In the genomic region with DNA sequence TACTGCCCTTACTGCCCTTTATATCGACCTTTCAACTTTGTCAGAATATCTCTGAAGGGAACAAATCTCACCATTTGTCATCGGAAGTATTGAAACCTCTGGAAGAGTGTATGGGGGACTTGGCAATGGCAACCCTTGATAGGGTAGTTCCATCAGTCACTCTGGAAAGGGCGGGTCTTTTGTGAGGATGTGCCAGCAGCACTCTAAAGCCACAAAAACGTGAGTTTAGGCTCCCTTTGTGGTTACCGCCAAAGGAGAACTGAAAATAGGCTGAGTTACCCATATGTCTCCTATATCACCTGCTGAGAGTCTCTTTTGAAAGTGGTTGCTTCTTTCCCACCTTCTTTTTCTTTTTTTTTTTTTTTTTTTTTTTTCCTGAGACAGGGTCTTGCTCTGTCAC, we compare ENCODE assay signal across 12 cellular contexts.
DNase-seq lines count a peak whose midpoint lies in the region; ATAC-seq lines count a peak whose summit lies in the region.
"Had no signal": no experiment of that assay in that cellular context is flagged by ENCODE, and none has a peak within 500 bp of the region (broad histone marks: within the 10 kb centered on the region; RNA-seq: fewer than 3 reads in every experiment).

No MANE protein-coding gene starts in this region.

- H3K4me1 Mint-ChIP-seq in activated CD8-positive, alpha-beta T cell treated with anti-CD3 and anti-CD28 coated beads, Interleukin-2, amount 10 ng/mL, durations not matched to agents 7 days and 5 days (ENCODE audit: low read depth), result no peaks in the 10 kb centered on the region

- DNase-seq in RPMI8226, result peak; percentile 75
- no peak for DNase-seq in AML-193 (lab: John Stamatoyannopoulos, UW)
- no peak for DNase-seq in NCI-H2029 (lab: John Stamatoyannopoulos, UW)
- DNase-seq in NCI-H2227 treated with DMSO at 0.1 percent for 48 hours (lab: John Stamatoyannopoulos, UW), result no peak
- no peak for DNase-seq in activated CD8-positive, alpha-beta T cell treated with anti-CD3 and anti-CD28 coated beads, Interleukin-2, amount 10 ng/mL, durations not matched to agents 7 days and 5 days
- DNase-seq: body of pancreas; CD8-positive, alpha-beta T cell; heart right ventricle had no signal

- no peak overlapping the region for H3K4me3 Mint-ChIP-seq in activated CD8-positive, alpha-beta T cell treated with anti-CD3 and anti-CD28 coated beads, Interleukin-2, amount 10 ng/mL, durations not matched to agents 7 days and 5 days
- H3K4me3 Mint-ChIP-seq: activated T-helper 1 cell treated with anti-CD3 and anti-CD28 coated beads, Interleukin-12 subunit alpha, Interleukin-12 subunit beta, Interleukin-2, Interleukin-4 antibody, amounts not matched to agents 30 ng/mL and 10 ng/mL and 1 ng/mL, durations not matched to agents 14 hours and 24 hours and 36 hours; CD8-positive, alpha-beta T cell had no signal

- H3K27me3 Mint-ChIP-seq in activated CD8-positive, alpha-beta T cell treated with anti-CD3 and anti-CD28 coated beads, Interleukin-2, amount 10 ng/mL, durations not matched to agents 7 days and 5 days (ENCODE audit: low read depth), result peaks cover 2% of the 10 kb centered on the region

- CTCF ChIA-PET in activated CD8-positive, alpha-beta T cell treated with anti-CD3 and anti-CD28 coated beads, Interleukin-2, amount 10 ng/mL, durations not matched to agents 7 days and 5 days (lab: Charles Lee), result no interaction called here

- no peaks in the 10 kb centered on the region for H3K36me3 Mint-ChIP-seq in activated CD8-positive, alpha-beta T cell treated with anti-CD3 and anti-CD28 coated beads, Interleukin-2, amount 10 ng/mL, durations not matched to agents 7 days and 5 days (ENCODE audit: low read depth)
- H3K36me3 Mint-ChIP-seq: CD8-positive, alpha-beta T cell had no signal

- POLR2A ChIA-PET in activated CD8-positive, alpha-beta T cell treated with anti-CD3 and anti-CD28 coated beads, Interleukin-2, amount 10 ng/mL, durations not matched to agents 7 days and 5 days (lab: Charles Lee), result no interaction called here

- peak; percentile 91 for ATAC-seq in GM18907 (IDR thresholded peaks at IDR 0.05; ENCODE audit: unreplicated experiment)
- peak; percentile 86 for ATAC-seq in GM21619 (IDR thresholded peaks at IDR 0.05; ENCODE audit: unreplicated experiment)
- peak; percentile 83 for ATAC-seq in HG03139 (IDR thresholded peaks at IDR 0.05; ENCODE audit: unreplicated experiment)
- ATAC-seq in activated CD8-positive, alpha-beta T cell treated with anti-CD3 and anti-CD28 coated beads, Interleukin-2, amount 10 ng/mL, durations not matched to agents 7 days and 5 days, result no peak
- ATAC-seq: body of pancreas; CD8-positive, alpha-beta T cell; heart right ventricle had no signal

- no peak overlapping the region for H3K27ac Mint-ChIP-seq in activated CD8-positive, alpha-beta T cell treated with anti-CD3 and anti-CD28 coated beads, Interleukin-2, amount 10 ng/mL, durations not matched to agents 7 days and 5 days
- H3K27ac Mint-ChIP-seq: activated T-helper 1 cell treated with anti-CD3 and anti-CD28 coated beads, Interleukin-12 subunit alpha, Interleukin-12 subunit beta, Interleukin-2, Interleukin-4 antibody, amounts not matched to agents 30 ng/mL and 10 ng/mL and 1 ng/mL, durations not matched to agents 14 hours and 24 hours and 36 hours; CD8-positive, alpha-beta T cell had no signal

- no peaks in the 10 kb centered on the region for H3K9me3 Mint-ChIP-seq in activated CD8-positive, alpha-beta T cell treated with anti-CD3 and anti-CD28 coated beads, Interleukin-2, amount 10 ng/mL, durations not matched to agents 7 days and 5 days (ENCODE audit: insufficient read depth)
- H3K9me3 Mint-ChIP-seq: activated T-helper 1 cell treated with anti-CD3 and anti-CD28 coated beads, Interleukin-12 subunit alpha, Interleukin-12 subunit beta, Interleukin-2, Interleukin-4 antibody, amounts not matched to agents 30 ng/mL and 10 ng/mL and 1 ng/mL, durations not matched to agents 14 hours and 24 hours and 36 hours; CD8-positive, alpha-beta T cell had no signal
